ENCODE assay signal across 16 cellular contexts in genomic region chr10:103120546-103120945, GRCh38.
"Had no signal": no experiment of that assay in that cellular context is flagged by ENCODE, and none has a peak within 500 bp of the region (broad histone marks: within the 10 kb centered on the region; RNA-seq: fewer than 3 reads in every experiment).

No MANE protein-coding gene starts in this region.

- H3K4me3 Mint-ChIP-seq: activated CD4-positive, alpha-beta memory T cell treated with anti-CD3 and anti-CD28 coated beads for 36 hours; activated naive CD8-positive, alpha-beta T cell treated with anti-CD3 and anti-CD28 coated beads, Interleukin-2, amount 10 ng/mL, durations not matched to agents 7 days and 5 days; effector memory CD8-positive, alpha-beta T cell; immature natural killer cell; nephron had no signal

- H3K27me3 ChIP-seq: cardiac muscle cell, SJSA1, stomach had no signal

- ATAC-seq: effector memory CD8-positive, alpha-beta T cell had no signal

- H3K9me3 ChIP-seq: SJSA1, stomach had no signal

- DNase-seq: activated CD4-positive, alpha-beta memory T cell treated with anti-CD3 and anti-CD28 coated beads for 36 hours; activated CD4-positive, CD25-positive, alpha-beta regulatory T cell treated with anti-CD3 and anti-CD28 coated beads, Interleukin-2, amount 50 U/mL, for 72 hours; activated CD8-positive, alpha-beta memory T cell treated with anti-CD3 and anti-CD28 coated beads, Interleukin-2, amount 50 U/mL, for 4 hours; activated naive CD8-positive, alpha-beta T cell treated with anti-CD3 and anti-CD28 coated beads, Interleukin-2, amount 10 ng/mL, durations not matched to agents 7 days and 5 days; cortex of kidney; effector memory CD8-positive, alpha-beta T cell; glutamatergic neuron; immature natural killer cell; left colon; mesendoderm; stimulated activated CD4-positive, alpha-beta T cell treated with anti-CD3 and anti-CD28 coated beads, Interleukin-15, amount 100 ng/mL, for 24 hours; stimulated activated CD4-positive, alpha-beta T cell treated with anti-CD3 and anti-CD28 coated beads, Interleukin-4, amount 100 ng/mL, for 4 hours; stomach had no signal

- H3K4me1 ChIP-seq: SJSA1 had no signal

- H3K27me3 Mint-ChIP-seq: activated CD4-positive, alpha-beta memory T cell treated with anti-CD3 and anti-CD28 coated beads for 36 hours; activated naive CD8-positive, alpha-beta T cell treated with anti-CD3 and anti-CD28 coated beads, Interleukin-2, amount 10 ng/mL, durations not matched to agents 7 days and 5 days; effector memory CD8-positive, alpha-beta T cell had no signal

- H3K4me3 ChIP-seq: cardiac muscle cell, SJSA1, stomach had no signal

- H3K27ac ChIP-seq: cardiac muscle cell, SJSA1 had no signal

- H3K36me3 ChIP-seq: cardiac muscle cell had no signal

- H3K27ac Mint-ChIP-seq: activated CD4-positive, alpha-beta memory T cell treated with anti-CD3 and anti-CD28 coated beads for 36 hours; activated naive CD8-positive, alpha-beta T cell treated with anti-CD3 and anti-CD28 coated beads, Interleukin-2, amount 10 ng/mL, durations not matched to agents 7 days and 5 days; effector memory CD8-positive, alpha-beta T cell had no signal

- H3K9me3 Mint-ChIP-seq: activated CD4-positive, alpha-beta memory T cell treated with anti-CD3 and anti-CD28 coated beads for 36 hours; activated naive CD8-positive, alpha-beta T cell treated with anti-CD3 and anti-CD28 coated beads, Interleukin-2, amount 10 ng/mL, durations not matched to agents 7 days and 5 days; effector memory CD8-positive, alpha-beta T cell; immature natural killer cell; nephron had no signal
